27 cellular contexts compared by ENCODE assay signal in genomic region chr2:231683907-231684306, GRCh38. TPM values are rescaled to one million over a fixed set of nuclear protein-coding genes. Genes with fewer than 3 reads are reported as not detected.
DNase-seq lines count a peak whose midpoint lies in the region; ATAC-seq, FAIRE-seq and TF ChIP-seq lines count a peak whose summit lies in the region.
"Had no signal": no experiment of that assay in that cellular context is flagged by ENCODE, and none has a peak within 500 bp of the region (broad histone marks: within the 10 kb centered on the region; RNA-seq: fewer than 3 reads in every experiment).

No MANE protein-coding gene starts in this region.

- H3K4me3 ChIP-seq in HepG2 (replicated peaks in 1 of 3; ENCODE audit: insufficient read depth in 1 of 3, low read depth in 2 of 3, low read length in 3 of 3) (no peak overlapping the region), right lobe of liver (no peak overlapping the region), WERI-Rb-1 (ENCODE audit: low read depth, low read length) (no peak overlapping the region)
- H3K4me3 ChIP-seq: prostate gland, transverse colon had no signal

- 20% methylated on average over 3 of the region's 3 CpGs for WGBS in HepG2 (ENCODE audit: low lambda C conversion rate)
- 67% methylated on average over 1 of the region's 3 CpGs for WGBS in right lobe of liver (ENCODE audit: insufficient coverage, low coverage, low lambda C conversion rate, missing lambda C conversion rate)

- BruUV-seq in HepG2 (replicated peaks; lab: Mats Ljungman, UMichigan): no TSS peak

- TF ChIP-seq EP300 in HepG2 (IDR thresholded peaks at IDR 0.05; ENCODE audit: low read depth in 2 of 2, low read length in 2 of 2) (no peak), HepG2 (CRISPR knock-in tag; IDR thresholded peaks at IDR 0.05; ENCODE audit: borderline replicate concordance) (no peak)

- H3K79me2 ChIP-seq in HepG2 (ENCODE audit: insufficient read depth, low read length): no peaks in the 10 kb centered on the region

- H3K27ac ChIP-seq in HepG2 (ENCODE audit: extremely low read length, insufficient read depth, low read length) (no peak overlapping the region), right lobe of liver (no peak overlapping the region), WERI-Rb-1 (peak overlapping the region; percentile 99)
- H3K27ac ChIP-seq: neutrophil, prostate gland, transverse colon had no signal

- H3K36me3 ChIP-seq in HepG2 (replicated peaks in 1 of 2; ENCODE audit: control insufficient read depth in 1 of 2, insufficient read depth in 2 of 2, low read length in 2 of 2) (no peaks in the 10 kb centered on the region), right lobe of liver (no peaks in the 10 kb centered on the region), WERI-Rb-1 (no peaks in the 10 kb centered on the region)
- H3K36me3 ChIP-seq: neutrophil, prostate gland, transverse colon had no signal

- H3K4me2 ChIP-seq in HepG2 (ENCODE audit: low read depth, low read length): no peak overlapping the region

- intact Hi-C loops in HepG2 (cut with micrococcal nuclease; ENCODE audit: unreplicated experiment) (no loop called here), right lobe of liver (cut with DNase I) (no loop called here)

- no peak for TF ChIP-seq RAD21 in HepG2 (CRISPR knock-in tag; IDR thresholded peaks at IDR 0.05)

- H3K4me1 ChIP-seq in HepG2 (ENCODE audit: insufficient read depth, low read length): peaks cover 74% of the 10 kb centered on the region
- peaks cover 0 to 7% (median 0%) of the 10 kb centered on the region in 4 donors for H3K4me1 ChIP-seq in right lobe of liver
- H3K4me1 ChIP-seq: prostate gland had no signal

- peak overlapping the region in 2 of 8 donors; percentile 6 to 37 for H3K4me3 Mint-ChIP-seq in naive B cell
- H3K4me3 Mint-ChIP-seq: activated CD8-positive, alpha-beta T cell treated with anti-CD3 and anti-CD28 coated beads, Interleukin-2, amount 10 ng/mL, durations not matched to agents 7 days and 5 days; activated naive CD4-positive, alpha-beta T cell treated with anti-CD3 and anti-CD28 coated beads, Interleukin-2, amount 50 U/mL, for 24 hours; endodermal cell; stimulated activated naive CD8-positive, alpha-beta T cell treated with anti-CD3 and anti-CD28 coated beads, Interleukin-15, amount 100 ng/mL, for 72 hours; T-helper 1 cell treated with Interleukin-12 subunit alpha and Interleukin-12 subunit beta and Interleukin-4 antibody, amounts not matched to agents 30 μg/mL and 1 μg/mL, for 36 hours had no signal

- in situ Hi-C loops in HepG2 (cut with HindIII; ENCODE audit: extremely low pct_ligation_motif_present, low pct_unique_long_range_greater_than_20kb): no loop called here

- H3K27me3 Mint-ChIP-seq in naive B cell: no peaks in the 10 kb centered on the region

- H3K27me3 ChIP-seq in HepG2 (ENCODE audit: control insufficient read depth in 1 of 2, insufficient read depth in 2 of 2, low read length in 2 of 2) (peaks cover 2 to 16% of the 10 kb centered on the region in 2 experiments; a peak in 2 of 5 replicates), right lobe of liver (no peaks in the 10 kb centered on the region), WERI-Rb-1 (ENCODE audit: insufficient read depth, low read depth, severe bottlenecking) (no peaks in the 10 kb centered on the region)
- H3K27me3 ChIP-seq: transverse colon had no signal

- no peak for TF ChIP-seq POLR2A in HepG2 (IDR thresholded peaks at IDR 0.05; ENCODE audit: insufficient read depth in 1 of 2, low read depth in 2 of 2, low read length in 2 of 2)
- no peak for TF ChIP-seq POLR2A in right lobe of liver (IDR thresholded peaks at IDR 0.05)

- H3K36me3 Mint-ChIP-seq in naive B cell: no peaks in the 10 kb centered on the region
- H3K36me3 Mint-ChIP-seq: activated naive CD4-positive, alpha-beta T cell treated with anti-CD3 and anti-CD28 coated beads, Interleukin-2, amount 50 U/mL, for 24 hours had no signal

- no peaks in the 10 kb centered on the region for H3K9me3 ChIP-seq in HepG2 (ENCODE audit: low read length)
- no peaks in the 10 kb centered on the region for H3K9me3 ChIP-seq in right lobe of liver
- no peaks in the 10 kb centered on the region for H3K9me3 ChIP-seq in WERI-Rb-1 (ENCODE audit: severe bottlenecking)
- H3K9me3 ChIP-seq: neutrophil, prostate gland, transverse colon had no signal

- H3K4me1 Mint-ChIP-seq in naive B cell: peaks cover 45 to 61% (median 56%) of the 10 kb centered on the region in 3 donors

- H3K9me3 Mint-ChIP-seq in naive B cell: no peaks in the 10 kb centered on the region
- H3K9me3 Mint-ChIP-seq: activated naive CD4-positive, alpha-beta T cell treated with anti-CD3 and anti-CD28 coated beads, Interleukin-2, amount 50 U/mL, for 24 hours; activated T-helper 2 cell treated with anti-CD3 and anti-CD28 coated beads, Interferon-gamma antibody, Interleukin-2, Interleukin-4, amounts not matched to agents 10 μg/mL and 5 μg/mL and 100 μg/mL, durations not matched to agents 14 hours and 24 hours and 36 hours; endodermal cell; stimulated activated naive CD8-positive, alpha-beta T cell treated with anti-CD3 and anti-CD28 coated beads, Interleukin-15, amount 100 ng/mL, for 72 hours; T-helper 1 cell treated with Interleukin-12 subunit alpha and Interleukin-12 subunit beta and Interleukin-4 antibody, amounts not matched to agents 30 μg/mL and 1 μg/mL, for 36 hours had no signal

- peak overlapping the region in 4 of 6 donors; percentile 11 to 87 (median 65) for H3K27ac Mint-ChIP-seq in naive B cell
- H3K27ac Mint-ChIP-seq: activated CD8-positive, alpha-beta T cell treated with anti-CD3 and anti-CD28 coated beads, Interleukin-2, amount 10 ng/mL, durations not matched to agents 7 days and 5 days; activated naive CD4-positive, alpha-beta T cell treated with anti-CD3 and anti-CD28 coated beads, Interleukin-2, amount 50 U/mL, for 24 hours; activated T-helper 2 cell treated with anti-CD3 and anti-CD28 coated beads, Interferon-gamma antibody, Interleukin-2, Interleukin-4, amounts not matched to agents 10 μg/mL and 5 μg/mL and 100 μg/mL, durations not matched to agents 14 hours and 24 hours and 36 hours; endodermal cell; stimulated activated naive CD8-positive, alpha-beta T cell treated with anti-CD3 and anti-CD28 coated beads, Interleukin-15, amount 100 ng/mL, for 72 hours; T-helper 1 cell treated with Interleukin-12 subunit alpha and Interleukin-12 subunit beta and Interleukin-4 antibody, amounts not matched to agents 30 μg/mL and 1 μg/mL, for 36 hours had no signal

- POLR2A ChIA-PET in HepG2 (lab: Yijun Ruan, JAX): interaction anchor here (1.1 to 5.9 kb wide), 5 partner anchors 11 to 30 kb away, joined by 4 to 56 read pairs (median 10); partner anchors contain the start of gene PTMA

- DNase-seq in HepG2 (ENCODE audit: low spot score): no peak
- DNase-seq in right lobe of liver: no peak
- no peak for DNase-seq in WERI-Rb-1
- DNase-seq in naive B cell: no peak
- no peak for DNase-seq in stimulated activated CD4-positive, alpha-beta T cell treated with anti-CD3 and anti-CD28 coated beads, Interleukin-1b, Interleukin-23, amount 100 ng/mL, for 48 hours
- no peak for DNase-seq in NCI-H2196 (lab: John Stamatoyannopoulos, UW; ENCODE audit: unreplicated experiment)
- DNase-seq: activated CD4-positive, alpha-beta T cell treated with anti-CD3 and anti-CD28 coated beads for 1 hour; activated CD8-positive, alpha-beta T cell treated with anti-CD3 and anti-CD28 coated beads, Interleukin-2, amount 10 ng/mL, durations not matched to agents 7 days and 5 days; foreskin fibroblast; kidney glomerular epithelial cell; NCI-H187; stimulated activated naive CD8-positive, alpha-beta T cell treated with anti-CD3 and anti-CD28 coated beads, Interleukin-15, amount 100 ng/mL, for 72 hours; transverse colon had no signal

- FAIRE-seq in HepG2 (lab: Jason Lieb, UNC): no peak
- FAIRE-seq: bronchial epithelial cell, G401.6, H54, HTR-8/SVneo, TTC549 had no signal

- H4K20me1 ChIP-seq in HepG2 (ENCODE audit: insufficient read depth, low read length): no peaks in the 10 kb centered on the region

- CTCF ChIA-PET in HepG2 (lab: Yijun Ruan, JAX; ENCODE audit: low intra/inter-chr PET ratio, low total read pairs): interaction anchor here (4.1 kb wide), 1 partner anchor 31 kb away, joined by 59 read pairs; no protein-coding TSS in a partner anchor

- ATAC-seq in HepG2 (no peak), right lobe of liver (no peak), naive B cell (ENCODE audit: low read depth in 2 of 2) (no peak), GM18520 (IDR thresholded peaks at IDR 0.05; ENCODE audit: unreplicated experiment) (no peak), HG02610 (IDR thresholded peaks at IDR 0.05; ENCODE audit: unreplicated experiment) (no peak)
- ATAC-seq: activated CD8-positive, alpha-beta T cell treated with anti-CD3 and anti-CD28 coated beads, Interleukin-2, amount 10 ng/mL, durations not matched to agents 7 days and 5 days; esophagus mucosa; stimulated activated naive CD8-positive, alpha-beta T cell treated with anti-CD3 and anti-CD28 coated beads, Interleukin-15, amount 100 ng/mL, for 72 hours had no signal

- H2AFZ ChIP-seq in HepG2 (ENCODE audit: low read length): no peak overlapping the region

- no peak overlapping the region for H3K9ac ChIP-seq in HepG2 (ENCODE audit: insufficient read depth, low read depth, low read length)

- TF ChIP-seq CTCF in HepG2 (CRISPR knock-in tag; IDR thresholded peaks at IDR 0.05) (no peak), right lobe of liver (IDR thresholded peaks at IDR 0.05) (no peak), WERI-Rb-1 (IDR thresholded peaks at IDR 0.05; ENCODE audit: low read depth, low read length) (no peak)

RNA-seq across cellular contexts. Expression of gene PTMA, which starts 24.4 kb away (rescaled TPM):
- 1,086 and 1,212 TPM in 2 replicates for total RNA-seq in HepG2 (2016; rRNA removed; fragmentation: Illumina TruSeq; extraction: Trizol)
- 383 and 429 TPM in 2 replicates for total RNA-seq in HepG2 (2016; cell fraction: cytosol; rRNA removed; fragmentation: Illumina TruSeq; extraction: Trizol; ENCODE audit: low read depth)
- total RNA-seq in HepG2 (2016; cell fraction: insoluble cytoplasmic fraction; rRNA removed; fragmentation: Illumina TruSeq; extraction: Trizol): 1,123 and 1,183 TPM in 2 replicates
- 561 and 605 TPM in 2 replicates for total RNA-seq in HepG2 (2016; cell fraction: membrane; rRNA removed; fragmentation: Illumina TruSeq; extraction: Trizol)
- 429 and 440 TPM in 2 replicates for total RNA-seq in HepG2 (2016; cell fraction: nucleus; rRNA removed; fragmentation: Illumina TruSeq; extraction: Trizol)
- 174 and 190 TPM in 2 replicates for polyA plus RNA-seq in HepG2 (2011; rRNA removed)
- 192 and 196 TPM in 2 replicates for polyA plus RNA-seq in HepG2 (2011; cell fraction: cytosol; rRNA removed)
- 112 and 149 TPM in 2 replicates for polyA plus RNA-seq in HepG2 (2011; cell fraction: nucleus; rRNA removed)
- 399 and 565 TPM in 2 replicates for polyA plus RNA-seq in HepG2 (2012)
- polyA plus RNA-seq in HepG2 (2016; cell fraction: cytosol; fragmentation: Illumina TruSeq; extraction: Trizol; ENCODE audit: low read depth): 460 and 492 TPM in 2 replicates
- polyA plus RNA-seq in HepG2 (2016; cell fraction: insoluble cytoplasmic fraction; fragmentation: Illumina TruSeq; extraction: Trizol; ENCODE audit: low read depth): 2,053 and 2,108 TPM in 2 replicates
- 673 and 705 TPM in 2 replicates for polyA plus RNA-seq in HepG2 (2016; cell fraction: membrane; fragmentation: Illumina TruSeq; extraction: Trizol; ENCODE audit: low read depth)
- polyA plus RNA-seq in HepG2 (2016; cell fraction: nucleus; fragmentation: Illumina TruSeq; extraction: Trizol; ENCODE audit: insufficient read depth, low read depth): 1,089 and 1,130 TPM in 2 replicates
- 146 and 188 TPM in 2 replicates for polyA minus RNA-seq in HepG2 (2011; rRNA and poly(A)+ RNA removed; ENCODE audit: low replicate concordance)
- polyA minus RNA-seq in HepG2 (2011; cell fraction: cytosol; rRNA and poly(A)+ RNA removed): 210 and 216 TPM in 2 replicates
- 83.7 and 96.4 TPM in 2 replicates for polyA minus RNA-seq in HepG2 (2011; cell fraction: nucleus; rRNA and poly(A)+ RNA removed)
- 100 to 1,000 TPM; 180 to 373 (median 252) TPM for total RNA-seq in right lobe of liver
- polyA plus RNA-seq in naive B cell (ENCODE audit: low read depth in 6 of 6): 1,000 to 10,000 TPM; 1,295 to 2,538 (median 2,137) TPM
